In the genomic region with DNA sequence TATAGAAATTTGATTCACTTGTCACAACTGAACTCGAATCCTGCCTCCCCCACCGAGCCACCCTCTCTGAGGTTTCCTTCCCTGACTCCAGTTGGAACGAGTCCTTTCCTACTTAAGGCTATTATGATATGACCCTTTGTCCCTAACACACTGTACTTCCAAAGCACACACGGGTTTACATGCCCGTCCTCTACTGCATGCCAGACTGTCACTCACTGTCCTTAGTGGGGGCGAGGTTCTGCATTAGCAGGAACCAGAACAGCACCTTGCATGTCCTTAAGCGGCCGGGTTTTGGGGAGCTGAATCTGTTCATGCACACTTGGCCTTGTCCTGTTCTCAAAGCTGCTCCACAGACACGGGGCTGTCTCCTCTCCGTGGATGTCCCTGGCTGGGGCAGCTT, we compare ENCODE assay signal across 18 cellular contexts.
"Had no signal": no experiment of that assay in that cellular context is flagged by ENCODE, and none has a peak within 500 bp of the region (broad histone marks: within the 10 kb centered on the region; RNA-seq: fewer than 3 reads in every experiment).

No MANE protein-coding gene starts in this region.

- H2AFZ ChIP-seq: parathyroid adenoma had no signal

- H3K36me3 ChIP-seq: prostate gland, spleen, thoracic aorta, transverse colon had no signal

- H3K9ac ChIP-seq: parathyroid adenoma had no signal

- H3K4me3 Mint-ChIP-seq: naive B cell; nephron; stimulated activated naive B cell treated with anti-CD40 and anti-IgM and Interleukin-4, amounts not matched to agents 10 μg/mL and 1 μg/mL and 100 μg/mL, for 72 hours; stimulated activated naive CD8-positive, alpha-beta T cell treated with anti-CD3 and anti-CD28 coated beads, Interleukin-15, amount 100 ng/mL, for 72 hours had no signal

- H3K27me3 Mint-ChIP-seq: stimulated activated naive B cell treated with anti-CD40 and anti-IgM and Interleukin-4, amounts not matched to agents 10 μg/mL and 1 μg/mL and 100 μg/mL, for 72 hours; stimulated activated naive CD8-positive, alpha-beta T cell treated with anti-CD3 and anti-CD28 coated beads, Interleukin-15, amount 100 ng/mL, for 72 hours had no signal

- H3K9me3 ChIP-seq: prostate gland, spleen, thoracic aorta, transverse colon had no signal

- DNase-seq: cerebellar nuclear complex; dermis blood vessel endothelial cell; foreskin melanocyte; head of caudate nucleus; mesendoderm; naive B cell; spleen; stimulated activated CD4-positive, alpha-beta T cell treated with anti-CD3 and anti-CD28 coated beads, Interleukin-15, amount 100 ng/mL, for 24 hours; stimulated activated CD4-positive, alpha-beta T cell treated with anti-CD3 and anti-CD28 coated beads, Interleukin-1b, Interleukin-23, amount 100 ng/mL, for 48 hours; stimulated activated CD4-positive, alpha-beta T cell treated with anti-CD3 and anti-CD28 coated beads, Interleukin-4, amount 100 ng/mL, for 24 hours; stimulated activated naive B cell treated with anti-CD40 and anti-IgM and Interleukin-4, amounts not matched to agents 10 μg/mL and 1 μg/mL and 100 μg/mL, for 72 hours; stimulated activated naive CD8-positive, alpha-beta T cell treated with anti-CD3 and anti-CD28 coated beads, Interleukin-15, amount 100 ng/mL, for 72 hours; transverse colon had no signal

- H3K27ac Mint-ChIP-seq: naive B cell; nephron; stimulated activated naive B cell treated with anti-CD40 and anti-IgM and Interleukin-4, amounts not matched to agents 10 μg/mL and 1 μg/mL and 100 μg/mL, for 72 hours; stimulated activated naive CD8-positive, alpha-beta T cell treated with anti-CD3 and anti-CD28 coated beads, Interleukin-15, amount 100 ng/mL, for 72 hours had no signal

- ATAC-seq: sciatic nerve; stimulated activated naive B cell treated with anti-CD40 and anti-IgM and Interleukin-4, amounts not matched to agents 10 μg/mL and 1 μg/mL and 100 μg/mL, for 72 hours; stimulated activated naive CD8-positive, alpha-beta T cell treated with anti-CD3 and anti-CD28 coated beads, Interleukin-15, amount 100 ng/mL, for 72 hours had no signal

- H3K4me3 ChIP-seq: prostate gland, spleen, thoracic aorta, transverse colon had no signal

- H3K4me1 Mint-ChIP-seq: naive B cell; stimulated activated naive B cell treated with anti-CD40 and anti-IgM and Interleukin-4, amounts not matched to agents 10 μg/mL and 1 μg/mL and 100 μg/mL, for 72 hours; stimulated activated naive CD8-positive, alpha-beta T cell treated with anti-CD3 and anti-CD28 coated beads, Interleukin-15, amount 100 ng/mL, for 72 hours had no signal

- H3K27me3 ChIP-seq: spleen, transverse colon had no signal

- H3K4me1 ChIP-seq: parathyroid adenoma, prostate gland, spleen, transverse colon had no signal

- H3K79me2 ChIP-seq: parathyroid adenoma had no signal

- H3K27ac ChIP-seq: parathyroid adenoma, prostate gland, spleen, thoracic aorta, transverse colon had no signal

- H3K36me3 Mint-ChIP-seq: naive B cell; stimulated activated naive B cell treated with anti-CD40 and anti-IgM and Interleukin-4, amounts not matched to agents 10 μg/mL and 1 μg/mL and 100 μg/mL, for 72 hours had no signal

- H3K9me3 Mint-ChIP-seq: nephron; stimulated activated naive CD8-positive, alpha-beta T cell treated with anti-CD3 and anti-CD28 coated beads, Interleukin-15, amount 100 ng/mL, for 72 hours had no signal
